Comparison of ENCODE assay signal across 12 cellular contexts in genomic region chr1:244340396-244340795, GRCh38.
"Had no signal": no experiment of that assay in that cellular context is flagged by ENCODE, and none has a peak within 500 bp of the region (broad histone marks: within the 10 kb centered on the region; RNA-seq: fewer than 3 reads in every experiment).

No MANE protein-coding gene starts in this region.

- H3K9me3 ChIP-seq: esophagus muscularis mucosa, thoracic aorta had no signal

- H3K4me3 Mint-ChIP-seq: activated naive CD4-positive, alpha-beta T cell treated with anti-CD3 and anti-CD28 coated beads, Interleukin-2, amount 10 ng/mL, durations not matched to agents 7 days and 5 days; activated T-cell treated with anti-CD3 and anti-CD28 coated beads, Interleukin-2, amount 50 U/mL, for 24 hours; T-cell had no signal

- H3K27ac ChIP-seq: esophagus muscularis mucosa, thoracic aorta had no signal

- H3K27ac Mint-ChIP-seq: activated naive CD4-positive, alpha-beta T cell treated with anti-CD3 and anti-CD28 coated beads, Interleukin-2, amount 10 ng/mL, durations not matched to agents 7 days and 5 days; activated T-cell treated with anti-CD3 and anti-CD28 coated beads, Interleukin-2, amount 50 U/mL, for 24 hours; T-cell had no signal

- FAIRE-seq: islet of Langerhans had no signal

- H3K36me3 ChIP-seq: esophagus muscularis mucosa, thoracic aorta had no signal

- H3K36me3 Mint-ChIP-seq: activated naive CD4-positive, alpha-beta T cell treated with anti-CD3 and anti-CD28 coated beads, Interleukin-2, amount 10 ng/mL, durations not matched to agents 7 days and 5 days; T-cell had no signal

- H3K4me1 ChIP-seq: esophagus muscularis mucosa had no signal

- DNase-seq: activated CD4-positive, alpha-beta T cell treated with anti-CD3 and anti-CD28 coated beads, Interleukin-2, amount 50 U/mL, for 48 hours; activated CD4-positive, CD25-positive, alpha-beta regulatory T cell treated with anti-CD3 and anti-CD28 coated beads, Interleukin-2, amount 50 U/mL, for 72 hours; activated naive CD4-positive, alpha-beta T cell treated with anti-CD3 and anti-CD28 coated beads, Interleukin-2, amount 10 ng/mL, durations not matched to agents 7 days and 5 days; activated T-cell treated with anti-CD3 and anti-CD28 coated beads, Interleukin-2, amount 50 U/mL, for 24 hours; retina; stimulated activated CD4-positive, alpha-beta T cell treated with anti-CD3 and anti-CD28 coated beads, Interleukin-4, amount 100 ng/mL, for 1 hour; stimulated activated naive CD8-positive, alpha-beta T cell treated with anti-CD3 and anti-CD28 coated beads, Interleukin-15, Interleukin-2, amounts not matched to agents 100 U/mL and 50 U/mL, for 24 hours; T-cell; T1000 had no signal

- H3K4me3 ChIP-seq: esophagus muscularis mucosa, thoracic aorta had no signal

- H3K9me3 Mint-ChIP-seq: activated naive CD4-positive, alpha-beta T cell treated with anti-CD3 and anti-CD28 coated beads, Interleukin-2, amount 10 ng/mL, durations not matched to agents 7 days and 5 days; activated T-cell treated with anti-CD3 and anti-CD28 coated beads, Interleukin-2, amount 50 U/mL, for 24 hours; T-cell had no signal

- H3K27me3 ChIP-seq: esophagus muscularis mucosa had no signal
